9 cellular contexts compared by ENCODE assay signal in genomic region chr2:45699032-45699658, GRCh38. TPM values are rescaled to one million over a fixed set of nuclear protein-coding genes. Genes with fewer than 3 reads are reported as not detected.
DNase-seq lines count a peak whose midpoint lies in the region; ATAC-seq, FAIRE-seq and TF ChIP-seq lines count a peak whose summit lies in the region.
"Had no signal": no experiment of that assay in that cellular context is flagged by ENCODE, and none has a peak within 500 bp of the region (broad histone marks: within the 10 kb centered on the region; RNA-seq: fewer than 3 reads in every experiment).

No MANE protein-coding gene starts in this region.

- ATAC-seq in HG02623 (IDR thresholded peaks at IDR 0.05; ENCODE audit: unreplicated experiment) (peak; percentile 69), upper lobe of right lung (no peak)

- H3K4me1 ChIP-seq in neural progenitor cell (peaks cover 16% of the 10 kb centered on the region), upper lobe of right lung (peaks cover 7% of the 10 kb centered on the region)

- H3K9ac ChIP-seq in neural progenitor cell: no peak overlapping the region

- FAIRE-seq in GM18507 (lab: Jason Lieb, UNC): peak; percentile 81

- H3F3A ChIP-seq in neural progenitor cell (ENCODE audit: low read depth): no peaks in the 10 kb centered on the region

- intact Hi-C loops in head of caudate nucleus (cut with DNase I) (no loop called here), upper lobe of right lung (cut with DNase I) (no loop called here)

- H3K27ac ChIP-seq in neural progenitor cell: no peak overlapping the region
- H3K27ac ChIP-seq in upper lobe of right lung: no peak overlapping the region

- H3K36me3 ChIP-seq in neural progenitor cell: no peaks in the 10 kb centered on the region
- no peaks in the 10 kb centered on the region for H3K36me3 ChIP-seq in upper lobe of right lung

- TF ChIP-seq CTCF in neural progenitor cell (IDR thresholded peaks at IDR 0.05): no peak
- no peak for TF ChIP-seq CTCF in upper lobe of right lung (IDR thresholded peaks at IDR 0.05)

- H3K4me3 ChIP-seq in neural progenitor cell (no peak overlapping the region), upper lobe of right lung (no peak overlapping the region)

- no peaks in the 10 kb centered on the region for H3K79me2 ChIP-seq in neural progenitor cell (ENCODE audit: low read depth)

- H3K27ac Mint-ChIP-seq in neural progenitor cell: peak overlapping the region; percentile 52

- H4K20me1 ChIP-seq in neural progenitor cell (ENCODE audit: low read depth): no peaks in the 10 kb centered on the region

- H2AFZ ChIP-seq in neural progenitor cell (replicated peaks): no peak overlapping the region

- peak overlapping the region; percentile 27 for H3K4me2 ChIP-seq in neural progenitor cell

- H3K9me3 Mint-ChIP-seq in neural progenitor cell: no peaks in the 10 kb centered on the region

- no peaks in the 10 kb centered on the region for H3K27me3 ChIP-seq in neural progenitor cell
- H3K27me3 ChIP-seq in upper lobe of right lung: no peaks in the 10 kb centered on the region

- peaks cover 36% of the 10 kb centered on the region for H3K4me1 Mint-ChIP-seq in neural progenitor cell

- H3K27me3 Mint-ChIP-seq in neural progenitor cell (ENCODE audit: insufficient read depth, low read depth): peaks cover 3% of the 10 kb centered on the region

- H3K9me3 ChIP-seq in neural progenitor cell (ENCODE audit: low read depth): no peaks in the 10 kb centered on the region
- H3K9me3 ChIP-seq in upper lobe of right lung: no peaks in the 10 kb centered on the region

- H3K4me3 Mint-ChIP-seq in neural progenitor cell: peak overlapping the region; percentile 5

- H3K36me3 Mint-ChIP-seq in neural progenitor cell: no peaks in the 10 kb centered on the region

- no peak for DNase-seq in GM18507 (ENCODE audit: extremely low spot score, insufficient read length, low read depth)
- DNase-seq in activated T-cell treated with anti-CD3 and anti-CD28 coated beads, Interleukin-2, amount 50 U/mL, for 48 hours: peak; percentile 27 to 46
- DNase-seq in neural progenitor cell (ENCODE audit: low spot score): peak; percentile 41
- no peak for DNase-seq in head of caudate nucleus
- no peak for DNase-seq in upper lobe of right lung
- no peak for DNase-seq in NCI-H1694 (lab: John Stamatoyannopoulos, UW)
- no peak for DNase-seq in T-helper 1 cell
- DNase-seq: NCI-H2171 treated with DMSO at 0.1 percent for 48 hours had no signal

RNA-seq across cellular contexts. Expression of gene PRKCE, which starts 47.7 kb away (rescaled TPM):
- total RNA-seq in neural progenitor cell (ENCODE audit: low replicate concordance) (2.9 and 4.1 TPM in 2 replicates), upper lobe of right lung (65.6 TPM)

Comparison
In these comparisons a context has a peak if more than half of its experiments do, and no peak if none do; other contexts are left out.
1. DNase-seq: peak in activated T-cell treated with anti-CD3 and anti-CD28 coated beads, Interleukin-2, amount 50 U/mL, for 48 hours (2 of 2) and neural progenitor cell (single experiment); none in GM18507 (single experiment), head of caudate nucleus (0 of 42), upper lobe of right lung (single experiment), NCI-H1694 (single experiment) and T-helper 1 cell (0 of 5).
2. RNA of gene PRKCE, which starts 47.7 kb away (total RNA-seq): 65.6 TPM in upper lobe of right lung (single experiment); 2.9 to 4.1 TPM in neural progenitor cell; every median in the first group is over 10 times any median in the second.